ENCODE assay signal across 2 cellular contexts in the genomic region with DNA sequence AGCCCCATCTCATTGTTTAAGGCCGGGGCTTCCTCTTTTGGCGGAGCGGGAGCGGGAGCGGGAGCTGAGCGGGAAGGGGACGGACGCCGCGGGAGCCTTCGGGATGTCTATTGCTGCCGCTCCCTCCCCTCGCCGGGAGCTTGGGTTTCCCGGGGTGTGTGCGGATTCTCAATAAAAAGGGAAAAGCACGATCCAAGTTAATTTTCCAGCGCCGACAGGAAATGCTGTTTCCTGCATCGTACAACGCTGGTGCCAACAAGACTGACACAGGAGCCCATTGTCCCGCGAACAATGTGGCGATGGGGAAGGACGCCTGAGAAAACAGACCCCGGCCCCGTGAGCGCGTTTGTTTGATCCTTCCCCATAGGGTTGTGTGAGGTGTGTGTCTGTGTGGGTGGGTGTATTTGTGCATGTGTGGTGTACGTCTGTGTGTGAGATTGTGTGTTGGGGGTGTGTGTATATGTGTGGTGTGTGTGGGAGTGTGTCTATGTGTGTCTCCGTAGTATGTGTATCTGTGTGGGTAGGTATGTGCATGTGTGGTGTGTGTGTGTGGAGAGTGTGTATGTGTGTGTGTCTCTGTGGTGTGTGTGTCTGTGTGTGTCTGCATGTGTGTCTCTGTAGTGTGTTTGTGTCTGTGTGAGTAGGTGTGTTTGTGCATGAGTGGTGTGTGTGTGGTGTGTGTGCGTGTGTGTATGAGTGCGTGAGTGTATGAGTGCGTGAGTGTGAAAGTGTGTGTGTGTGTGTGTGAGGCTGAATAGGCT.
A peak's percentile ranks its signal among the peaks of the same experiment; 100 is the strongest.
TF ChIP-seq lines count a peak whose summit lies in the region.

No MANE protein-coding gene starts in this region.

TF ChIP-seq in IMR-90, 13 proteins besides CTCF, POLR2A, EP300 and RAD21:
- TF ChIP-seq USF2 (IDR thresholded peaks at IDR 0.05; ENCODE audit: low read depth, low read length), result no peak
- TF ChIP-seq CHD1 (IDR thresholded peaks at IDR 0.05; ENCODE audit: low read depth, low read length), result no peak
- TF ChIP-seq MAFK (IDR thresholded peaks at IDR 0.05; ENCODE audit: low read depth, low read length), result no peak
- TF ChIP-seq NFE2L2 (IDR thresholded peaks at IDR 0.05; ENCODE audit: low read depth, low read length), result no peak
- TF ChIP-seq CEBPB (IDR thresholded peaks at IDR 0.05; ENCODE audit: low read depth, low read length), result no peak
- TF ChIP-seq ELK1 (IDR thresholded peaks at IDR 0.05; ENCODE audit: borderline replicate concordance, low read depth, low read length), result no peak
- no peak for TF ChIP-seq MXI1 (IDR thresholded peaks at IDR 0.05; ENCODE audit: borderline replicate concordance, low read depth, low read length)
- TF ChIP-seq FOS (IDR thresholded peaks at IDR 0.05; ENCODE audit: low read depth, low read length), result no peak
- no peak for TF ChIP-seq SMC3 (IDR thresholded peaks at IDR 0.05; ENCODE audit: low read depth, low read length)
TF ChIP-seq in IMR-90: peak in this region for 0.

TF ChIP-seq in endothelial cell of umbilical vein, 7 proteins besides CTCF, POLR2A, EP300 and RAD21:
- TF ChIP-seq GATA2 (IDR thresholded peaks at IDR 0.05; ENCODE audit: insufficient read depth, insufficient read length, low read depth, low read length) (no peak), POLR2AphosphoS5 (IDR thresholded peaks at IDR 0.05; ENCODE audit: insufficient read depth, low read depth, low read length) (peak; percentile 31)
TF ChIP-seq in endothelial cell of umbilical vein: peak in this region for 1.
